ENCODE assay signal across 11 cellular contexts in the genomic region with DNA sequence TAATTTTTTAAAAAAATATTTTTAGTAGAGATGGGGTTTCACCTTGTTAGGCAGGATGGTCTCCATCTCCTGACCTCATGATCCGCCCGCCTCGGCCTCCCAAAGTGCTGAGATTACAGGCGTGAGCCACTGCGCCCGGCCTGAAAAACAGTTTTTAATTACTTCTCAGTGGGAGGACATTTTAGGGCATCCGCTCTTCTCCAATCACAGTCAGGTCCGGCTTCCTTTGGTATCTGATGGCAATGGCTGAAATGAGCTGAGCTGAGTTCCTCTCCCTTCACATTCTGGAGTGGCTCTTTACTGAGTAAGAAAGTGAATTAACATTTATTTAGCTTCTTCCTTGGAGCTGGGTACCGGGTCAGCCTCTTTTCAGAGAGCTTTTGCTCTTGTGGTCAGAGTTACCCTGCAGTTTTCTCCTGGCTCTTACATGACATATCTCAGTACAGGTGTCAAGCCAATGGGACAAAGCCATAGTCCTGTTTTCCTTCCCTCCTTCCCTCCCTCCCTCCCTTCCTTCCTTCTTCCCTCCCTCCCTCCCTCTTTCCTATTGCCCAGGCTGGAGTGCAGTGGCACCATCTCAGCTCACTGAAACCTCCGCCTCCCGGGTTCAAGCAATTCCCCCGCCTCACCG. TPM values are rescaled to one million over a fixed set of nuclear protein-coding genes. Genes with fewer than 3 reads are reported as not detected.
DNase-seq lines count a peak whose midpoint lies in the region; ATAC-seq and TF ChIP-seq lines count a peak whose summit lies in the region.
"Had no signal": no experiment of that assay in that cellular context is flagged by ENCODE, and none has a peak within 500 bp of the region (broad histone marks: within the 10 kb centered on the region; RNA-seq: fewer than 3 reads in every experiment).

No MANE protein-coding gene starts in this region.

- peak overlapping the region; percentile 85 for H3K4me3 Mint-ChIP-seq in activated naive CD4-positive, alpha-beta T cell treated with anti-CD3 and anti-CD28 coated beads, Interleukin-2, amount 10 ng/mL, durations not matched to agents 7 days and 5 days
- peak overlapping the region; percentile 94 for H3K4me3 Mint-ChIP-seq in activated T-helper 1 cell treated with anti-CD3 and anti-CD28 coated beads, Interleukin-12 subunit alpha, Interleukin-12 subunit beta, Interleukin-2, Interleukin-4 antibody, amounts not matched to agents 30 ng/mL and 10 ng/mL and 1 ng/mL, durations not matched to agents 14 hours and 24 hours and 36 hours

- H3K4me1 Mint-ChIP-seq in activated naive CD4-positive, alpha-beta T cell treated with anti-CD3 and anti-CD28 coated beads, Interleukin-2, amount 10 ng/mL, durations not matched to agents 7 days and 5 days = peaks cover 26% of the 10 kb centered on the region
- H3K4me1 Mint-ChIP-seq in activated T-helper 1 cell treated with anti-CD3 and anti-CD28 coated beads, Interleukin-12 subunit alpha, Interleukin-12 subunit beta, Interleukin-2, Interleukin-4 antibody, amounts not matched to agents 30 ng/mL and 10 ng/mL and 1 ng/mL, durations not matched to agents 14 hours and 24 hours and 36 hours (ENCODE audit: low read depth) = peaks cover 19% of the 10 kb centered on the region

- intact Hi-C loops in activated T-helper 1 cell treated with anti-CD3 and anti-CD28 coated beads, Interleukin-12 subunit alpha, Interleukin-12 subunit beta, Interleukin-2, Interleukin-4 antibody, amounts not matched to agents 30 ng/mL and 10 ng/mL and 1 ng/mL, durations not matched to agents 14 hours and 24 hours and 36 hours (cut with micrococcal nuclease) = loop anchor here (1.0 to 10.0 kb wide), 6 partner anchors 34 to 956 kb away; a partner anchor contains a TSS
- intact Hi-C loops in stomach (cut with DNase I; ENCODE audit: low total_unique reads) = no loop called here

- TF ChIP-seq CTCF in stomach (IDR thresholded peaks at IDR 0.05) = no peak

- no peaks in the 10 kb centered on the region for H3K9me3 ChIP-seq in iPS-20b (ENCODE audit: insufficient read depth, low read depth, low read length)
- H3K9me3 ChIP-seq in stomach = no peaks in the 10 kb centered on the region
- H3K9me3 ChIP-seq: BE2C, gastrocnemius medialis had no signal

- no peak for TF ChIP-seq EP300 in stomach (IDR thresholded peaks at IDR 0.05)

- H3K9ac ChIP-seq in iPS-20b (ENCODE audit: low read depth, low read length) = no peak overlapping the region

- CTCF ChIA-PET in activated naive CD4-positive, alpha-beta T cell treated with anti-CD3 and anti-CD28 coated beads, Interleukin-2, amount 10 ng/mL, durations not matched to agents 7 days and 5 days (lab: Charles Lee) = no interaction called here

- peaks cover 17% of the 10 kb centered on the region for H3K36me3 Mint-ChIP-seq in activated naive CD4-positive, alpha-beta T cell treated with anti-CD3 and anti-CD28 coated beads, Interleukin-2, amount 10 ng/mL, durations not matched to agents 7 days and 5 days
- peaks cover 24% of the 10 kb centered on the region for H3K36me3 Mint-ChIP-seq in activated T-helper 1 cell treated with anti-CD3 and anti-CD28 coated beads, Interleukin-12 subunit alpha, Interleukin-12 subunit beta, Interleukin-2, Interleukin-4 antibody, amounts not matched to agents 30 ng/mL and 10 ng/mL and 1 ng/mL, durations not matched to agents 14 hours and 24 hours and 36 hours (ENCODE audit: low read depth)

- peak overlapping the region; percentile 93; the same call in 1 of the 2 replicates for H3K4me3 ChIP-seq in iPS-20b (ENCODE audit: low read length)
- H3K4me3 ChIP-seq in stomach = peak overlapping the region; percentile 69 to 80 (median 73)

- peak overlapping the region; percentile 89 for H3K27ac Mint-ChIP-seq in activated naive CD4-positive, alpha-beta T cell treated with anti-CD3 and anti-CD28 coated beads, Interleukin-2, amount 10 ng/mL, durations not matched to agents 7 days and 5 days
- no peak overlapping the region for H3K27ac Mint-ChIP-seq in activated T-helper 1 cell treated with anti-CD3 and anti-CD28 coated beads, Interleukin-12 subunit alpha, Interleukin-12 subunit beta, Interleukin-2, Interleukin-4 antibody, amounts not matched to agents 30 ng/mL and 10 ng/mL and 1 ng/mL, durations not matched to agents 14 hours and 24 hours and 36 hours

- no peaks in the 10 kb centered on the region for H3K27me3 ChIP-seq in iPS-20b (ENCODE audit: insufficient read depth, low read length)
- no peaks in the 10 kb centered on the region for H3K27me3 ChIP-seq in stomach
- H3K27me3 ChIP-seq: BE2C, gastrocnemius medialis had no signal

- TF ChIP-seq POLR2A in stomach (IDR thresholded peaks at IDR 0.05) = no peak

- no peak for DNase-seq in activated naive CD4-positive, alpha-beta T cell treated with anti-CD3 and anti-CD28 coated beads, Interleukin-2, amount 10 ng/mL, durations not matched to agents 7 days and 5 days
- no peak for DNase-seq in activated naive CD4-positive, alpha-beta T cell (lab: John Stamatoyannopoulos, UW)
- DNase-seq in activated T-helper 1 cell treated with anti-CD3 and anti-CD28 coated beads, Interleukin-12 subunit alpha, Interleukin-12 subunit beta, Interleukin-2, Interleukin-4 antibody, amounts not matched to agents 30 ng/mL and 10 ng/mL and 1 ng/mL, durations not matched to agents 14 hours and 24 hours and 36 hours (ENCODE audit: low spot score) = no peak
- no peak for DNase-seq in stomach
- DNase-seq in NCI-H748 treated with DMSO at 0.1 percent for 48 hours (lab: John Stamatoyannopoulos, UW) = no peak
- DNase-seq in occipital lobe (lab: John Stamatoyannopoulos, UW) = no peak
- DNase-seq: NCI-H2081 treated with DMSO at 0.1 percent for 48 hours had no signal

- peaks cover 18% of the 10 kb centered on the region for H3K36me3 ChIP-seq in iPS-20b (ENCODE audit: insufficient read depth, low read depth, low read length)
- peaks cover 10 to 27% (median 22%) of the 10 kb centered on the region in 4 donors for H3K36me3 ChIP-seq in stomach

- ATAC-seq in HG02759 (IDR thresholded peaks at IDR 0.05; ENCODE audit: unreplicated experiment) = no peak

- no peaks in the 10 kb centered on the region for H3K27me3 Mint-ChIP-seq in activated naive CD4-positive, alpha-beta T cell treated with anti-CD3 and anti-CD28 coated beads, Interleukin-2, amount 10 ng/mL, durations not matched to agents 7 days and 5 days
- H3K27me3 Mint-ChIP-seq in activated T-helper 1 cell treated with anti-CD3 and anti-CD28 coated beads, Interleukin-12 subunit alpha, Interleukin-12 subunit beta, Interleukin-2, Interleukin-4 antibody, amounts not matched to agents 30 ng/mL and 10 ng/mL and 1 ng/mL, durations not matched to agents 14 hours and 24 hours and 36 hours (ENCODE audit: insufficient read depth) = no peaks in the 10 kb centered on the region

- no peak overlapping the region for H3K27ac ChIP-seq in iPS-20b (ENCODE audit: low read length)
- H3K27ac ChIP-seq in stomach = peak overlapping the region in 1 of 5 donors; percentile 82

- H3K9me3 Mint-ChIP-seq in activated naive CD4-positive, alpha-beta T cell treated with anti-CD3 and anti-CD28 coated beads, Interleukin-2, amount 10 ng/mL, durations not matched to agents 7 days and 5 days = no peaks in the 10 kb centered on the region
- no peaks in the 10 kb centered on the region for H3K9me3 Mint-ChIP-seq in activated T-helper 1 cell treated with anti-CD3 and anti-CD28 coated beads, Interleukin-12 subunit alpha, Interleukin-12 subunit beta, Interleukin-2, Interleukin-4 antibody, amounts not matched to agents 30 ng/mL and 10 ng/mL and 1 ng/mL, durations not matched to agents 14 hours and 24 hours and 36 hours

- H3K4me1 ChIP-seq in iPS-20b (ENCODE audit: insufficient read depth, low read length) (no peaks in the 10 kb centered on the region), stomach (peaks cover 11 to 45% (median 37%) of the 10 kb centered on the region in 4 donors)
- H3K4me1 ChIP-seq: BE2C had no signal

- 66 to 72% (median 69%) methylated on average over 13 of the region's 13 CpGs for WGBS in stomach, 5 donors

RNA-seq across cellular contexts. Expression of a gene that starts 1.1 kb away (rescaled TPM):
- total RNA-seq in activated T-helper 1 cell treated with anti-CD3 and anti-CD28 coated beads, Interleukin-12 subunit alpha, Interleukin-12 subunit beta, Interleukin-2, Interleukin-4 antibody, amounts not matched to agents 30 ng/mL and 10 ng/mL and 1 ng/mL, durations not matched to agents 14 hours and 24 hours and 36 hours = 41.3 and 42.3 TPM in 2 replicates
- 10 to 100 TPM in 1 of 5 donors, 1 to 10 TPM in 4; 3.8 to 22.2 (median 5.8) TPM for total RNA-seq in stomach
- polyA plus RNA-seq in stomach = 1 to 10 TPM; 5.8 to 7.9 (median 6.7) TPM
- 29.0 TPM for total RNA-seq in occipital lobe
